In genomic region chrX:70433848-70434351, GRCh38 we compare ENCODE assay signal across 8 cellular contexts. TPM values are rescaled to one million over a fixed set of nuclear protein-coding genes. Genes with fewer than 3 reads are reported as not detected.
DNase-seq lines count a peak whose midpoint lies in the region; ATAC-seq and TF ChIP-seq lines count a peak whose summit lies in the region.

No MANE protein-coding gene starts in this region.

- intact Hi-C loops in ascending aorta (cut with DNase I): loop anchor here (2.0 to 10.0 kb wide), 5 partner anchors 21 to 819 kb away; partner anchors contain the start of genes EDA and PDZD11

- DNase-seq in GM12864 (ENCODE audit: low read depth): no peak
- peak; percentile 78 for DNase-seq in NB4 (ENCODE audit: low read depth)
- DNase-seq in T-helper 17 cell: peak; percentile 61 to 66 (median 64)
- DNase-seq in ascending aorta (ENCODE audit: low spot score in 2 of 2): peak; percentile 32 to 86
- DNase-seq in hypothalamus (lab: John Stamatoyannopoulos, UW): peak in 47 of 51 donors; percentile 0 to 74 (median 47)
- no peak for DNase-seq in skeletal muscle cell (ENCODE audit: low read depth)
- DNase-seq in OCI-M2 (lab: John Stamatoyannopoulos, UW; ENCODE audit: unreplicated experiment): no peak

- peaks cover 1% of the 10 kb centered on the region for H3K27me3 Mint-ChIP-seq in T-helper 17 cell

- POLR2A ChIA-PET in HEK293 (lab: Yijun Ruan, JAX): interaction anchor here (0.6 to 1.0 kb wide), 3 partner anchors 11 to 231 kb away, joined by 4 to 6 read pairs (median 5); partner anchors contain the start of genes GDPD2, KIF4A and PDZD11

- peak; percentile 90 for ATAC-seq in T-helper 17 cell

- CTCF ChIA-PET in HEK293 (lab: Yijun Ruan, JAX): interaction anchor here (0.6 to 1.8 kb wide), 8 partner anchors 9 to 101 kb away, joined by 3 to 11 read pairs (median 4); partner anchors contain the start of gene GDPD2

- peak; percentile 67 for TF ChIP-seq CTCF in GM12864 (IDR thresholded peaks at IDR 0.05; ENCODE audit: low read depth, low read length, missing control alignments)
- TF ChIP-seq CTCF in HEK293 (tag by site-specific recombination; IDR thresholded peaks at IDR 0.05): peak; percentile 92
- peak; percentile 33 for TF ChIP-seq CTCF in NB4 (IDR thresholded peaks at IDR 0.05; ENCODE audit: low read depth, low read length)
- peak; percentile 58 to 70 (median 63) for TF ChIP-seq CTCF in ascending aorta (IDR thresholded peaks at IDR 0.05)

- H3K4me1 Mint-ChIP-seq in T-helper 17 cell: peaks cover 10% of the 10 kb centered on the region

- H3K4me3 Mint-ChIP-seq in T-helper 17 cell: peak overlapping the region; percentile 90

- H3K36me3 Mint-ChIP-seq in T-helper 17 cell (ENCODE audit: low read depth): no peaks in the 10 kb centered on the region

- no peak for TF ChIP-seq POLR2A in NB4 (IDR thresholded peaks at IDR 0.05; ENCODE audit: extremely low read depth, insufficient read length)

- H3K27me3 ChIP-seq in ascending aorta: no peaks in the 10 kb centered on the region

- no peaks in the 10 kb centered on the region for H3K9me3 ChIP-seq in HEK293 (ENCODE audit: control insufficient read depth, insufficient read depth, low read depth, low read length)
- no peaks in the 10 kb centered on the region for H3K9me3 ChIP-seq in T-helper 17 cell (ENCODE audit: control insufficient read depth, low read length, poor library complexity, severe bottlenecking)
- H3K9me3 ChIP-seq in ascending aorta: no peaks in the 10 kb centered on the region

- H3K36me3 ChIP-seq in HEK293 (ENCODE audit: control insufficient read depth in 2 of 2, insufficient read depth in 1 of 2, low read length in 2 of 2) (no peaks in the 10 kb centered on the region), ascending aorta (no peaks in the 10 kb centered on the region)

- H3K4me3 ChIP-seq in GM12864 (ENCODE audit: low read depth, low read length): peak overlapping the region; percentile 78
- H3K4me3 ChIP-seq in HEK293 (ENCODE audit: low read depth, low read length): peak overlapping the region; percentile 48
- H3K4me3 ChIP-seq in NB4 (ENCODE audit: low read depth, low read length): peak overlapping the region; percentile 76
- H3K4me3 ChIP-seq in ascending aorta: peak overlapping the region; percentile 51 to 58
- H3K4me3 ChIP-seq in skeletal muscle cell (ENCODE audit: low read depth, low read length): peak overlapping the region; percentile 73

- H3K4me1 ChIP-seq in HEK293 (ENCODE audit: control insufficient read depth, insufficient read depth, low read length): peaks cover 2% of the 10 kb centered on the region; the same call in 1 of the 2 replicates
- peaks cover 0 to 11% of the 10 kb centered on the region in 2 donors for H3K4me1 ChIP-seq in ascending aorta

- peak overlapping the region; percentile 25; the same call in 1 of the 2 replicates for H3K27ac ChIP-seq in HEK293 (ENCODE audit: extremely low read depth, low read depth, low read length)
- H3K27ac ChIP-seq in ascending aorta: peak overlapping the region; percentile 85 to 93

- H3K27ac Mint-ChIP-seq in T-helper 17 cell: peak overlapping the region; percentile 73

TF ChIP-seq in HEK293, 187 proteins besides CTCF, POLR2A, EP300 and RAD21 (continues in another document):
- TF ChIP-seq ZNF174 (tag by site-specific recombination; IDR thresholded peaks at IDR 0.05) (no peak), ZBTB48 (tag by site-specific recombination; IDR thresholded peaks at IDR 0.05) (peak; percentile 64; the same call in 1 of the 2 replicates), KLF8 (tag by site-specific recombination; IDR thresholded peaks at IDR 0.05) (no peak), ZBTB10 (tag by site-specific recombination; IDR thresholded peaks at IDR 0.05) (peak; percentile 32; the same call in 1 of the 2 replicates), ZNF16 (tag by site-specific recombination; IDR thresholded peaks at IDR 0.05; ENCODE audit: low read depth) (no peak), SETDB1 (IDR thresholded peaks at IDR 0.05; ENCODE audit: insufficient read length, low read length) (no peak), ZNF768 (tag by site-specific recombination; IDR thresholded peaks at IDR 0.05) (no peak), ZNF239 (tag by site-specific recombination; IDR thresholded peaks at IDR 0.05) (no peak), ZBTB17 (tag by site-specific recombination; IDR thresholded peaks at IDR 0.05) (peak; percentile 28; the same call in 1 of the 2 replicates), ELK4 (IDR thresholded peaks at IDR 0.05; ENCODE audit: borderline replicate concordance, low read depth, low read length) (no peak), ZNF629 (tag by site-specific recombination; IDR thresholded peaks at IDR 0.05) (peak; percentile 93), ZNF2 (tag by site-specific recombination; IDR thresholded peaks at IDR 0.05) (0 out of 2 replicates have a peak, but pooled peaks have one; percentile 58), REST (tag by site-specific recombination; IDR thresholded peaks at IDR 0.05) (no peak), ZNF530 (tag by site-specific recombination; IDR thresholded peaks at IDR 0.05; ENCODE audit: low read depth) (no peak), ZNF175 (tag by site-specific recombination; IDR thresholded peaks at IDR 0.05) (no peak), ZBTB21 (tag by site-specific recombination; IDR thresholded peaks at IDR 0.05) (peak; percentile 84), GLI4 (tag by site-specific recombination; IDR thresholded peaks at IDR 0.05) (no peak)

RNA-seq across cellular contexts. Expression of gene DLG3, which starts 10.7 kb away (rescaled TPM):
- total RNA-seq in T-helper 17 cell (10 to 100 TPM; 12.5 to 12.8 TPM), ascending aorta (6.5 TPM)

RNA-seq across cellular contexts. Expression of gene GDPD2, which starts 10.8 kb away (rescaled TPM):
- total RNA-seq in T-helper 17 cell (not detected), ascending aorta (not detected)

Comparison
In these comparisons a context has a peak if more than half of its experiments do, and no peak if none do; other contexts are left out.
1. DNase-seq: peak in NB4 (single experiment), T-helper 17 cell (3 of 3), ascending aorta (2 of 2) and hypothalamus (47 of 51); none in GM12864 (single experiment), skeletal muscle cell (single experiment) and OCI-M2 (single experiment).
2. CTCF ChIP-seq: peak in every context shown above with its lines; median percentile 92 in HEK293; 67 in GM12864; 63 in ascending aorta; 33 in NB4.
3. Peak in every context shown above with its lines, with median percentiles within 50 percentile points of each other: H3K4me3 ChIP-seq.